ENCODE assay signal across 1 cellular context in the genomic region with DNA sequence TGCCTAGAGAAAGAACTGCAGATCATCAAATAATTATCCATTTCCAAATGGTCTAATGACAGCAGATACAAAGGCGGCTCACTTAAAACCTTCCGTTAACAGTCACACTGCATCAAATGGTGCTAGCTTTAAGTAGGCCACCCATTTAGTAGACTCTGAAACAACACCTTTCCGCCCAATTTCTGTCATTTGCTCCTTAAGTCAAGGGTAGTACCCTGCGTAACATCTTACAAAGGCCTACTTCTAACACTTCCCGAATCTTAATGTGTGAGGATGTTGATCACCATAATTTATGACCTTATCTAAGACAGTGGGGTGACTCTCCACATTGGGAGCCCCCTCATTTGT.
TF ChIP-seq lines count a peak whose summit lies in the region.

No MANE protein-coding gene starts in this region.

TF ChIP-seq in SK-N-SH treated with all-trans-retinoic acid at 6 μM for 48 hours, 23 proteins besides CTCF, POLR2A, EP300 and RAD21 (continued from another document):
- TF ChIP-seq, protein P1, sequence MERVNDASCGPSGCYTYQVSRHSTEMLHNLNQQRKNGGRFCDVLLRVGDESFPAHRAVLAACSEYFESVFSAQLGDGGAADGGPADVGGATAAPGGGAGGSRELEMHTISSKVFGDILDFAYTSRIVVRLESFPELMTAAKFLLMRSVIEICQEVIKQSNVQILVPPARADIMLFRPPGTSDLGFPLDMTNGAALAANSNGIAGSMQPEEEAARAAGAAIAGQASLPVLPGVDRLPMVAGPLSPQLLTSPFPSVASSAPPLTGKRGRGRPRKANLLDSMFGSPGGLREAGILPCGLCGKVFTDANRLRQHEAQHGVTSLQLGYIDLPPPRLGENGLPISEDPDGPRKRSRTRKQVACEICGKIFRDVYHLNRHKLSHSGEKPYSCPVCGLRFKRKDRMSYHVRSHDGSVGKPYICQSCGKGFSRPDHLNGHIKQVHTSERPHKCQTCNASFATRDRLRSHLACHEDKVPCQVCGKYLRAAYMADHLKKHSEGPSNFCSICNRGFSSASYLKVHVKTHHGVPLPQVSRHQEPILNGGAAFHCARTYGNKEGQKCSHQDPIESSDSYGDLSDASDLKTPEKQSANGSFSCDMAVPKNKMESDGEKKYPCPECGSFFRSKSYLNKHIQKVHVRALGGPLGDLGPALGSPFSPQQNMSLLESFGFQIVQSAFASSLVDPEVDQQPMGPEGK (CRISPR knock-in tag; IDR thresholded peaks at IDR 0.05; ENCODE audit: borderline replicate concordance): no peak
